16 cellular contexts compared by ENCODE assay signal in the genomic region with DNA sequence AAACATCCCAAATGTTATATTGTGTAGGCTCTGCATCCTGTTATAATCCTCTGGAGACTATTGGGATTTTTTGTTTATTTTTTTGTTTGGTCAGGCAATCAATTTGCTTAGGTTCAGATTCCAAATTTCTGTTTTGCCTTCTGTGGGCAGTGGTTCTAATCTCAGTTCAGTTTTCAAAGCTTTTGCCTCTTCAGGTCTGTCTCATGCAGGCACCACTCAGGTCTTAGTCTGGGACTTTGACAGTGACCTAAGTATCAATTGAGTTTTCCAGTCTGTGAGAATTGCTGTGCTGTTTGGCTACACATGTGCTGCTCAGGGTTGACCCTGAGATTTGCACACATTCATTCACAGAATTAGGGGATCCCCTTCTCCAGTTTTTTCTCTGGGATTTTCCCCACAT.
"Had no signal": no experiment of that assay in that cellular context is flagged by ENCODE, and none has a peak within 500 bp of the region (broad histone marks: within the 10 kb centered on the region; RNA-seq: fewer than 3 reads in every experiment).

No MANE protein-coding gene starts in this region.

- H3K27ac ChIP-seq: body of pancreas, epithelial cell of prostate, gastroesophageal sphincter, parathyroid adenoma, transverse colon had no signal

- H3K4me1 ChIP-seq: body of pancreas, parathyroid adenoma had no signal

- H3K36me3 ChIP-seq: gastroesophageal sphincter, transverse colon had no signal

- H3K4me3 Mint-ChIP-seq: activated CD4-positive, alpha-beta T cell treated with anti-CD3 and anti-CD28 coated beads, Interleukin-2, amount 10 ng/mL, durations not matched to agents 7 days and 5 days; activated naive CD4-positive, alpha-beta T cell treated with anti-CD3 and anti-CD28 coated beads, Interleukin-2, amount 10 ng/mL, durations not matched to agents 7 days and 5 days; effector memory CD8-positive, alpha-beta T cell; neural crest cell; T-helper 1 cell treated with Interleukin-12 subunit alpha and Interleukin-12 subunit beta and Interleukin-4 antibody, amounts not matched to agents 30 μg/mL and 1 μg/mL, for 36 hours had no signal

- FAIRE-seq: small intestine had no signal

- H3K9ac ChIP-seq: parathyroid adenoma had no signal

- H3K4me3 ChIP-seq: body of pancreas, gastroesophageal sphincter, transverse colon had no signal

- DNase-seq: activated CD4-positive, alpha-beta T cell treated with anti-CD3 and anti-CD28 coated beads, Interleukin-2, amount 10 ng/mL, durations not matched to agents 7 days and 5 days; activated CD8-positive, alpha-beta memory T cell treated with anti-CD3 and anti-CD28 coated beads for 24 hours; activated naive CD4-positive, alpha-beta T cell treated with anti-CD3 and anti-CD28 coated beads, Interleukin-2, amount 10 ng/mL, durations not matched to agents 7 days and 5 days; body of pancreas; central memory CD4-positive, alpha-beta T cell; effector memory CD8-positive, alpha-beta T cell; retina; small intestine; substantia nigra; transverse colon had no signal

- H3K27me3 Mint-ChIP-seq: activated CD4-positive, alpha-beta T cell treated with anti-CD3 and anti-CD28 coated beads, Interleukin-2, amount 10 ng/mL, durations not matched to agents 7 days and 5 days; activated naive CD4-positive, alpha-beta T cell treated with anti-CD3 and anti-CD28 coated beads, Interleukin-2, amount 10 ng/mL, durations not matched to agents 7 days and 5 days; effector memory CD8-positive, alpha-beta T cell had no signal

- H3K27ac Mint-ChIP-seq: activated CD4-positive, alpha-beta T cell treated with anti-CD3 and anti-CD28 coated beads, Interleukin-2, amount 10 ng/mL, durations not matched to agents 7 days and 5 days; activated naive CD4-positive, alpha-beta T cell treated with anti-CD3 and anti-CD28 coated beads, Interleukin-2, amount 10 ng/mL, durations not matched to agents 7 days and 5 days; activated T-helper 2 cell treated with anti-CD3 and anti-CD28 coated beads, Interferon-gamma antibody, Interleukin-2, Interleukin-4, amounts not matched to agents 10 μg/mL and 5 μg/mL and 100 μg/mL, durations not matched to agents 14 hours and 24 hours and 36 hours; effector memory CD8-positive, alpha-beta T cell; T-helper 1 cell treated with Interleukin-12 subunit alpha and Interleukin-12 subunit beta and Interleukin-4 antibody, amounts not matched to agents 30 μg/mL and 1 μg/mL, for 36 hours had no signal

- H2AFZ ChIP-seq: parathyroid adenoma had no signal

- ATAC-seq: body of pancreas; effector memory CD8-positive, alpha-beta T cell; gastroesophageal sphincter had no signal

- H3K4me1 Mint-ChIP-seq: activated CD4-positive, alpha-beta T cell treated with anti-CD3 and anti-CD28 coated beads, Interleukin-2, amount 10 ng/mL, durations not matched to agents 7 days and 5 days; activated naive CD4-positive, alpha-beta T cell treated with anti-CD3 and anti-CD28 coated beads, Interleukin-2, amount 10 ng/mL, durations not matched to agents 7 days and 5 days had no signal

- H3K27me3 ChIP-seq: body of pancreas, gastroesophageal sphincter, transverse colon had no signal

- H3K9me3 ChIP-seq: body of pancreas had no signal
